Comparison of ENCODE assay signal across 33 cellular contexts in genomic region chr12:127046467-127046866, GRCh38.
"Had no signal": no experiment of that assay in that cellular context is flagged by ENCODE, and none has a peak within 500 bp of the region (broad histone marks: within the 10 kb centered on the region; RNA-seq: fewer than 3 reads in every experiment).

No MANE protein-coding gene starts in this region.

- H3K27ac Mint-ChIP-seq: activated CD4-positive, alpha-beta memory T cell treated with anti-CD3 and anti-CD28 coated beads, Interleukin-2, amount 10 ng/mL, durations not matched to agents 7 days and 5 days; activated CD4-positive, alpha-beta T cell treated with anti-CD3 and anti-CD28 coated beads, Interleukin-2, amount 10 ng/mL, durations not matched to agents 7 days and 5 days; activated naive CD4-positive, alpha-beta T cell treated with anti-CD3 and anti-CD28 coated beads, Interleukin-2, amount 10 ng/mL, durations not matched to agents 7 days and 5 days; activated naive CD4-positive, alpha-beta T cell treated with anti-CD3 and anti-CD28 coated beads, Interleukin-2, amount 50 U/mL, for 72 hours; activated naive CD8-positive, alpha-beta T cell treated with anti-CD3 and anti-CD28 coated beads, Interleukin-2, amount 10 ng/mL, durations not matched to agents 7 days and 5 days; activated T-cell treated with anti-CD3 and anti-CD28 coated beads, Interleukin-2, amount 50 U/mL, for 24 hours; activated T-cell treated with anti-CD3 and anti-CD28 coated beads, Interleukin-2, amount 50 U/mL, for 72 hours; brain; T-helper 2 cell treated with Interferon-gamma antibody and Interleukin-4, amounts not matched to agents 5 μg/mL and 100 μg/mL, for 36 hours; WTC11 had no signal

- H2AFZ ChIP-seq: hepatocyte had no signal

- H3K79me2 ChIP-seq: hepatocyte had no signal

- H3K4me3 Mint-ChIP-seq: activated CD4-positive, alpha-beta memory T cell treated with anti-CD3 and anti-CD28 coated beads, Interleukin-2, amount 10 ng/mL, durations not matched to agents 7 days and 5 days; activated CD4-positive, alpha-beta T cell treated with anti-CD3 and anti-CD28 coated beads, Interleukin-2, amount 10 ng/mL, durations not matched to agents 7 days and 5 days; activated naive CD4-positive, alpha-beta T cell treated with anti-CD3 and anti-CD28 coated beads, Interleukin-2, amount 10 ng/mL, durations not matched to agents 7 days and 5 days; activated naive CD8-positive, alpha-beta T cell treated with anti-CD3 and anti-CD28 coated beads, Interleukin-2, amount 10 ng/mL, durations not matched to agents 7 days and 5 days; activated T-cell treated with anti-CD3 and anti-CD28 coated beads, Interleukin-2, amount 50 U/mL, for 24 hours; activated T-cell treated with anti-CD3 and anti-CD28 coated beads, Interleukin-2, amount 50 U/mL, for 72 hours; brain; T-helper 2 cell treated with Interferon-gamma antibody and Interleukin-4, amounts not matched to agents 5 μg/mL and 100 μg/mL, for 36 hours; WTC11 had no signal

- H3K9me3 Mint-ChIP-seq: activated CD4-positive, alpha-beta memory T cell treated with anti-CD3 and anti-CD28 coated beads, Interleukin-2, amount 10 ng/mL, durations not matched to agents 7 days and 5 days; activated naive CD4-positive, alpha-beta T cell treated with anti-CD3 and anti-CD28 coated beads, Interleukin-2, amount 10 ng/mL, durations not matched to agents 7 days and 5 days; T-helper 2 cell treated with Interferon-gamma antibody and Interleukin-4, amounts not matched to agents 5 μg/mL and 100 μg/mL, for 36 hours had no signal

- H3K4me2 ChIP-seq: hepatocyte had no signal

- ATAC-seq: activated naive CD4-positive, alpha-beta T cell treated with anti-CD3 and anti-CD28 coated beads, Interleukin-2, amount 50 U/mL, for 72 hours; activated T-cell treated with anti-CD3 and anti-CD28 coated beads, Interleukin-2, amount 50 U/mL, for 72 hours; gastroesophageal sphincter; heart right ventricle; WTC11 had no signal

- DNase-seq: activated CD4-positive, alpha-beta memory T cell treated with anti-CD3 and anti-CD28 coated beads, Interleukin-2, amount 10 ng/mL, durations not matched to agents 7 days and 5 days; activated CD4-positive, alpha-beta T cell treated with anti-CD3 and anti-CD28 coated beads for 1 hour; activated CD4-positive, alpha-beta T cell treated with anti-CD3 and anti-CD28 coated beads for 4 hours; activated CD4-positive, alpha-beta T cell treated with anti-CD3 and anti-CD28 coated beads, Interleukin-2, amount 10 ng/mL, durations not matched to agents 7 days and 5 days; activated CD4-positive, alpha-beta T cell treated with anti-CD3 and anti-CD28 coated beads, Interleukin-2, amount 50 U/mL, for 4 hours; activated CD8-positive, alpha-beta memory T cell treated with anti-CD3 and anti-CD28 coated beads, Interleukin-2, amount 50 U/mL, for 48 hours; activated gamma-delta T cell; activated naive CD4-positive, alpha-beta T cell; activated naive CD4-positive, alpha-beta T cell treated with anti-CD3 and anti-CD28 coated beads, Interleukin-2, amount 10 ng/mL, durations not matched to agents 7 days and 5 days; activated naive CD8-positive, alpha-beta T cell treated with anti-CD3 and anti-CD28 coated beads, Interleukin-2, amount 10 ng/mL, durations not matched to agents 7 days and 5 days; activated T-cell treated with anti-CD3 and anti-CD28 coated beads for 4 hours; activated T-cell treated with anti-CD3 and anti-CD28 coated beads, Interleukin-2, amount 50 U/mL, for 24 hours; activated T-cell treated with anti-CD3 and anti-CD28 coated beads, Interleukin-2, amount 50 U/mL, for 72 hours; central memory CD4-positive, alpha-beta T cell; cerebellar nuclear complex; colonic mucosa; effector CD8-positive, alpha-beta T cell; esophagus squamous epithelium; foreskin melanocyte; heart right ventricle; T1000 had no signal

- FAIRE-seq: endometrium, endothelial cell of umbilical vein had no signal

- H3K27me3 ChIP-seq: ascending aorta, breast epithelium, cardiac muscle cell, colonic mucosa, esophagus squamous epithelium, gastroesophageal sphincter, hepatocyte had no signal

- H3K36me3 ChIP-seq: ascending aorta, breast epithelium, cardiac muscle cell, colonic mucosa, esophagus squamous epithelium, gastroesophageal sphincter, heart right ventricle had no signal

- H3K27ac ChIP-seq: ascending aorta, breast epithelium, cardiac muscle cell, colonic mucosa, epithelial cell of prostate, esophagus squamous epithelium, gastroesophageal sphincter, heart right ventricle, hepatocyte had no signal

- H3K4me3 ChIP-seq: ascending aorta, breast epithelium, cardiac muscle cell, colonic mucosa, esophagus squamous epithelium, gastroesophageal sphincter, heart right ventricle, hepatocyte had no signal

- H3K27me3 Mint-ChIP-seq: activated CD4-positive, alpha-beta memory T cell treated with anti-CD3 and anti-CD28 coated beads, Interleukin-2, amount 10 ng/mL, durations not matched to agents 7 days and 5 days; activated CD4-positive, alpha-beta T cell treated with anti-CD3 and anti-CD28 coated beads, Interleukin-2, amount 10 ng/mL, durations not matched to agents 7 days and 5 days; activated naive CD4-positive, alpha-beta T cell treated with anti-CD3 and anti-CD28 coated beads, Interleukin-2, amount 10 ng/mL, durations not matched to agents 7 days and 5 days; activated T-cell treated with anti-CD3 and anti-CD28 coated beads, Interleukin-2, amount 50 U/mL, for 24 hours had no signal

- H3K36me3 Mint-ChIP-seq: activated naive CD4-positive, alpha-beta T cell treated with anti-CD3 and anti-CD28 coated beads, Interleukin-2, amount 10 ng/mL, durations not matched to agents 7 days and 5 days; activated naive CD4-positive, alpha-beta T cell treated with anti-CD3 and anti-CD28 coated beads, Interleukin-2, amount 50 U/mL, for 72 hours; activated naive CD8-positive, alpha-beta T cell treated with anti-CD3 and anti-CD28 coated beads, Interleukin-2, amount 10 ng/mL, durations not matched to agents 7 days and 5 days; brain had no signal

- H3K4me1 ChIP-seq: ascending aorta, breast epithelium, colonic mucosa, gastroesophageal sphincter, heart right ventricle had no signal

- H3K4me1 Mint-ChIP-seq: activated CD4-positive, alpha-beta memory T cell treated with anti-CD3 and anti-CD28 coated beads, Interleukin-2, amount 10 ng/mL, durations not matched to agents 7 days and 5 days; activated CD4-positive, alpha-beta T cell treated with anti-CD3 and anti-CD28 coated beads, Interleukin-2, amount 10 ng/mL, durations not matched to agents 7 days and 5 days; activated naive CD4-positive, alpha-beta T cell treated with anti-CD3 and anti-CD28 coated beads, Interleukin-2, amount 10 ng/mL, durations not matched to agents 7 days and 5 days; activated naive CD8-positive, alpha-beta T cell treated with anti-CD3 and anti-CD28 coated beads, Interleukin-2, amount 10 ng/mL, durations not matched to agents 7 days and 5 days; brain; WTC11 had no signal

- H3K9me3 ChIP-seq: ascending aorta, colonic mucosa, esophagus squamous epithelium, gastroesophageal sphincter had no signal
